14 cellular contexts compared by ENCODE assay signal in genomic region chr13:25168800-25169199, GRCh38. TPM values are rescaled to one million over a fixed set of nuclear protein-coding genes. Genes with fewer than 3 reads are reported as not detected.
"Had no signal": no experiment of that assay in that cellular context is flagged by ENCODE, and none has a peak within 500 bp of the region (broad histone marks: within the 10 kb centered on the region; RNA-seq: fewer than 3 reads in every experiment).

No MANE protein-coding gene starts in this region.

- H3K36me3 ChIP-seq: brain microvascular endothelial cell, esophagus muscularis mucosa, left lung, prostate gland had no signal

- H3K36me3 Mint-ChIP-seq: activated naive CD4-positive, alpha-beta T cell treated with anti-CD3 and anti-CD28 coated beads, Interleukin-2, amount 50 U/mL, for 24 hours had no signal

- H3K27me3 ChIP-seq: testis had no signal

- DNase-seq: activated CD4-positive, alpha-beta T cell treated with anti-CD3 and anti-CD28 coated beads, Interleukin-2, amount 50 U/mL, for 4 hours; activated T-cell treated with anti-CD3 and anti-CD28 coated beads, Interleukin-2, amount 50 U/mL, for 1 hour; brain microvascular endothelial cell; foreskin fibroblast; left lung; stimulated activated CD4-positive, alpha-beta T cell treated with anti-CD3 and anti-CD28 coated beads, Interleukin-2, amount 100 ng/mL, for 48 hours; stimulated activated naive CD4-positive, alpha-beta T cell treated with Interleukin-2 at 50 U/mL for 16 hours; testis had no signal

- H3K4me3 Mint-ChIP-seq: activated naive CD4-positive, alpha-beta T cell treated with anti-CD3 and anti-CD28 coated beads, Interleukin-2, amount 50 U/mL, for 24 hours; memory B cell had no signal

- H3K27ac Mint-ChIP-seq: activated naive CD4-positive, alpha-beta T cell treated with anti-CD3 and anti-CD28 coated beads, Interleukin-2, amount 50 U/mL, for 24 hours; memory B cell had no signal

- ATAC-seq: left lung had no signal

- H3K4me3 ChIP-seq: esophagus muscularis mucosa, left lung, prostate gland had no signal

- H3K4me1 ChIP-seq: prostate gland had no signal

- H3K9me3 ChIP-seq: esophagus muscularis mucosa, left lung, prostate gland, testis had no signal

- H3K27ac ChIP-seq: brain microvascular endothelial cell, esophagus muscularis mucosa, left lung, prostate gland, testis had no signal

- H3K9me3 Mint-ChIP-seq: activated naive CD4-positive, alpha-beta T cell treated with anti-CD3 and anti-CD28 coated beads, Interleukin-2, amount 50 U/mL, for 24 hours; memory B cell had no signal

RNA-seq across cellular contexts. Expression of gene AMER2, which starts 3.3 kb away (rescaled TPM):
- total RNA-seq: dermis microvascular lymphatic vessel endothelial cell; T-helper 2 cell treated with Interferon-gamma antibody and Interleukin-4, amounts not matched to agents 100 ng/mL and 5 ng/mL, for 36 hours had no signal
